Comparison of ENCODE assay signal across 6 cellular contexts in the genomic region with DNA sequence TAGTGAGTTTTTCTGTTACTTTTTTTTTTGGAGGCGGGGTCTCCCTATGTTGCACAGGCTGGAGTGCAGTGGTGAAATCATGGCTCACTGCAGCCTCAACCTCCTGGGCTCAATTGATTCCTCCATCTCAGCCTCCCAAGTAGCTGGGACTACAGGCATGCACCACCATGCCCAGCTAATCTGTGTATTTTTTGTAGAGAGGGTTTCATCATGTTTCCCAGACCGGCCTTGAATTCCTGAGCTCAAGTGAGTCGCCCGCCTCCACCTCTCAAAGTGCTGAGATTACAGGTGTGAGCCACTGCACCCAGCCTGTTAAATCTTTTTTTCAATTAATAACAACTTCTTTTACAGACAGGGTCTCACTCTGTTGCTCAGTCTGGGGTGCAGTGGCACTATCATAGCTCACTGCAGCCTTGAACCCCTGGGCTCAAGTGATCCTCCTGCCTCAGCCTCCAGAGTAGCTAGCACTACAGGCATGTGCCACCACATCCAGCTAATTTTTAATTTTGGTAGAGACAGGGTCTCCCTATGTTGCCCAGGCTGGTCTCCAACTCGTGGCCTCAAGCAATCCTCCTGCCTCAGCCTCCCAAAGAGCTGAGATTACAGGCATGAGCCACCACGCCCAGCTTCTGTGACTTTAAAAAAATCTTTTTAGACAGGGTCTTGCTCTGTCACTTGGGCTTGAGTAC. TPM values are rescaled to one million over a fixed set of nuclear protein-coding genes. Genes with fewer than 3 reads are reported as not detected.
DNase-seq lines count a peak whose midpoint lies in the region; ATAC-seq, FAIRE-seq and TF ChIP-seq lines count a peak whose summit lies in the region.
"Not testable (repeated sequence)": the region's sequence is repeated elsewhere in the genome, so short reads cannot be mapped to it uniquely, and the experiment has no call there.

No MANE protein-coding gene starts in this region.

- H3K79me2 ChIP-seq in GM23248 (ENCODE audit: insufficient read depth) = not testable (repeated sequence)

- peaks cover 37% of the 10 kb centered on the region for H3F3A ChIP-seq in GM23248 (ENCODE audit: insufficient read depth)

- not testable (repeated sequence) for H3K36me3 Mint-ChIP-seq in T-helper 17 cell (ENCODE audit: low read depth)
- H3K36me3 Mint-ChIP-seq in stimulated activated effector memory CD8-positive, alpha-beta T cell treated with anti-CD3 and anti-CD28 coated beads, Interleukin-12 subunit alpha, Interleukin-12 subunit beta, amount 100 ng/mL, for 72 hours = peaks cover 73% of the 10 kb centered on the region

- TF ChIP-seq CTCF in bronchial epithelial cell (IDR thresholded peaks at IDR 0.05; ENCODE audit: insufficient read depth, low read length, severe bottlenecking); foreskin keratinocyte (conservative IDR thresholded peaks at IDR 0.05): not testable (repeated sequence)

- not testable (repeated sequence) for H3K9me3 ChIP-seq in GM23248 (ENCODE audit: low read depth); T-helper 17 cell (ENCODE audit: control insufficient read depth, low read length, poor library complexity, severe bottlenecking)

- H3K27me3 ChIP-seq in GM23248 (replicated peaks; ENCODE audit: insufficient read depth); bronchial epithelial cell (ENCODE audit: control insufficient read depth, insufficient read depth, low read length); foreskin keratinocyte: not testable (repeated sequence)

- H3K4me2 ChIP-seq in GM23248 (ENCODE audit: unreplicated experiment) = not testable (repeated sequence)

- H3K27ac Mint-ChIP-seq in T-helper 17 cell = peak overlapping the region; percentile 74
- H3K27ac Mint-ChIP-seq in stimulated activated effector memory CD8-positive, alpha-beta T cell treated with anti-CD3 and anti-CD28 coated beads, Interleukin-12 subunit alpha, Interleukin-12 subunit beta, amount 100 ng/mL, for 72 hours = peak overlapping the region; percentile 46

- not testable (repeated sequence) for DNase-seq in GM23248; T-helper 17 cell; stimulated activated effector memory CD8-positive, alpha-beta T cell treated with anti-CD3 and anti-CD28 coated beads, Interleukin-12 subunit alpha, Interleukin-12 subunit beta, amount 100 ng/mL, for 72 hours (ENCODE audit: low spot score in 2 of 2)
- DNase-seq in amniotic epithelial cell (ENCODE audit: low read depth) (peak; percentile 32), bronchial epithelial cell (ENCODE audit: low read depth) (peak; percentile 13), foreskin keratinocyte (peak; percentile 5 to 35)

- H3K9me2 ChIP-seq in GM23248 (ENCODE audit: insufficient read depth) = not testable (repeated sequence)

- in situ Hi-C loops in GM23248 (cut with MboI) = loop anchor here (5.0 kb wide), 1 partner anchor 124 kb away; no protein-coding TSS in a partner anchor

- H3K4me3 ChIP-seq in GM23248; bronchial epithelial cell (ENCODE audit: low read depth, low read length): not testable (repeated sequence)

- H3K4me1 ChIP-seq in GM23248 (ENCODE audit: insufficient read depth) = peaks cover 17% of the 10 kb centered on the region
- H3K4me1 ChIP-seq in foreskin keratinocyte = not testable (repeated sequence)

- not testable (repeated sequence) for H2AFZ ChIP-seq in GM23248

- not testable (repeated sequence) for ATAC-seq in T-helper 17 cell; stimulated activated effector memory CD8-positive, alpha-beta T cell treated with anti-CD3 and anti-CD28 coated beads, Interleukin-12 subunit alpha, Interleukin-12 subunit beta, amount 100 ng/mL, for 72 hours
- peak; percentile 37 for ATAC-seq in foreskin keratinocyte

- not testable (repeated sequence) for H3K4me3 Mint-ChIP-seq in T-helper 17 cell; stimulated activated effector memory CD8-positive, alpha-beta T cell treated with anti-CD3 and anti-CD28 coated beads, Interleukin-12 subunit alpha, Interleukin-12 subunit beta, amount 100 ng/mL, for 72 hours

- 99 to 100% methylated on average over 6 of the region's 6 CpGs for WGBS in GM23248 (ENCODE audit: low coverage in 1 of 2, low lambda C conversion rate in 2 of 2, missing lambda C conversion rate in 2 of 2), 2 experiments

- not testable (repeated sequence) for FAIRE-seq in bronchial epithelial cell (lab: Jason Lieb, UNC)

- not testable (repeated sequence) for H4K20me1 ChIP-seq in GM23248 (ENCODE audit: insufficient read depth)

- H3K36me3 ChIP-seq in GM23248 (ENCODE audit: low read depth) = peaks cover 18% of the 10 kb centered on the region; the same call in 1 of the 2 replicates
- not testable (repeated sequence) for H3K36me3 ChIP-seq in bronchial epithelial cell (ENCODE audit: control insufficient read depth, insufficient read depth, low read length)

- H3K4me1 Mint-ChIP-seq in T-helper 17 cell = peaks cover 15% of the 10 kb centered on the region
- H3K4me1 Mint-ChIP-seq in stimulated activated effector memory CD8-positive, alpha-beta T cell treated with anti-CD3 and anti-CD28 coated beads, Interleukin-12 subunit alpha, Interleukin-12 subunit beta, amount 100 ng/mL, for 72 hours = peaks cover 17% of the 10 kb centered on the region

- H3K27me3 Mint-ChIP-seq in T-helper 17 cell = not testable (repeated sequence)

- peak overlapping the region; percentile 70 for H3K27ac ChIP-seq in GM23248
- not testable (repeated sequence) for H3K27ac ChIP-seq in foreskin keratinocyte

- not testable (repeated sequence) for H3K9me3 Mint-ChIP-seq in stimulated activated effector memory CD8-positive, alpha-beta T cell treated with anti-CD3 and anti-CD28 coated beads, Interleukin-12 subunit alpha, Interleukin-12 subunit beta, amount 100 ng/mL, for 72 hours

- not testable (repeated sequence) for H3K9ac ChIP-seq in GM23248

RNA-seq across cellular contexts. Expression of gene TBC1D20, which starts 14.4 kb away (rescaled TPM):
- total RNA-seq in GM23248 (2014; rRNA removed; shearing (Covaris generic)) = 43.3 and 51.4 TPM in 2 replicates
- polyA plus RNA-seq in GM23248 (2016; fragmentation: Nextera tagmentation; extraction: Ambion mirVana) (31.0 and 33.0 TPM in 2 replicates), foreskin keratinocyte (14.7 and 16.4 TPM in 2 replicates)
- total RNA-seq in T-helper 17 cell (10 to 100 TPM; 20.6 to 29.4 TPM), bronchial epithelial cell (30.0 and 35.8 TPM in 2 replicates), foreskin keratinocyte (23.0 and 28.8 TPM in 2 replicates)
